ENCODE assay signal across 24 cellular contexts in the genomic region with DNA sequence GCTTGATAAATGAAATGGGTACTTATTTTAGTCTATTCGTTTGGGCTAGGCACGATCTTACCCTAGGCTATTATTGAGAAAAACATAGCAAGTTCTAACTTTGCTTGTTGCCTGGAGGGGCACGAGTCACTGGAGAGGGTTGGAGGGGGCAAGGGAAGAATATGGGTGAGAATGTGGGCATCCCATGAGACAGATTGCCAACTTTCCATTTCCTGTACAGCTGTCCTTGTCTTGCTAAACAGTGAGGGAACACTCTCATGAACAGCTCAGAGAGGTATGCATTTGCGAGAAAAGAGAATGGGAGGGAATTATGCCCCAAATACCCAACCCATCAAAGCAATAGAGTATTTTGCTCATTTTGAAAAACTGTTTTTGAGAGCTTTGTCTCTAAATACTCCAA. TPM values are rescaled to one million over a fixed set of nuclear protein-coding genes. Genes with fewer than 3 reads are reported as not detected.
DNase-seq lines count a peak whose midpoint lies in the region; ATAC-seq and TF ChIP-seq lines count a peak whose summit lies in the region.
"Had no signal": no experiment of that assay in that cellular context is flagged by ENCODE, and none has a peak within 500 bp of the region (broad histone marks: within the 10 kb centered on the region; RNA-seq: fewer than 3 reads in every experiment).

No MANE protein-coding gene starts in this region.

- CTCF ChIA-PET in activated CD8-positive, alpha-beta memory T cell treated with anti-CD3 and anti-CD28 coated beads, Interleukin-2, amount 10 ng/mL, durations not matched to agents 7 days and 5 days (lab: Charles Lee) = interaction anchor here (1.4 to 1.7 kb wide), 2 partner anchors 37 to 43 kb away, joined by 3 read pairs; no protein-coding TSS in a partner anchor
- CTCF ChIA-PET in T-cell (lab: Charles Lee) = interaction anchor here in 1 of 2 donors (0.5 to 0.6 kb wide), 2 partner anchors 284 to 500 kb away, joined by 3 to 4 read pairs; no protein-coding TSS in a partner anchor

- no peaks in the 10 kb centered on the region for H3K4me1 Mint-ChIP-seq in activated CD8-positive, alpha-beta memory T cell treated with anti-CD3 and anti-CD28 coated beads, Interleukin-2, amount 10 ng/mL, durations not matched to agents 7 days and 5 days
- no peaks in the 10 kb centered on the region for H3K4me1 Mint-ChIP-seq in activated naive CD8-positive, alpha-beta T cell treated with anti-CD3 and anti-CD28 coated beads, Interleukin-2, amount 50 U/mL, for 24 hours
- H3K4me1 Mint-ChIP-seq in T-cell = no peaks in the 10 kb centered on the region
- H3K4me1 Mint-ChIP-seq: B cell had no signal

- ATAC-seq in activated CD8-positive, alpha-beta memory T cell treated with anti-CD3 and anti-CD28 coated beads, Interleukin-2, amount 10 ng/mL, durations not matched to agents 7 days and 5 days = no peak
- no peak for ATAC-seq in activated naive CD8-positive, alpha-beta T cell treated with anti-CD3 and anti-CD28 coated beads, Interleukin-2, amount 50 U/mL, for 24 hours
- ATAC-seq in HG03097 (IDR thresholded peaks at IDR 0.05; ENCODE audit: low FRiP score, unreplicated experiment) (no peak), T-cell (replicated peaks in 1 of 4) (no peak), left cardiac atrium (no peak)
- ATAC-seq: GM12878, K562 had no signal

- intact Hi-C loops in left cardiac atrium (cut with DNase I) = no loop called here

- no peak overlapping the region for H3K4me3 ChIP-seq in foreskin fibroblast (ENCODE audit: low read depth in 1 of 2, low read length in 2 of 2)
- H3K4me3 ChIP-seq: GM12878, K562 had no signal

- POLR2A ChIA-PET in T-cell (lab: Charles Lee) = no interaction called here

- H3K36me3 Mint-ChIP-seq in activated CD8-positive, alpha-beta memory T cell treated with anti-CD3 and anti-CD28 coated beads, Interleukin-2, amount 10 ng/mL, durations not matched to agents 7 days and 5 days = no peaks in the 10 kb centered on the region
- H3K36me3 Mint-ChIP-seq in activated naive CD8-positive, alpha-beta T cell treated with anti-CD3 and anti-CD28 coated beads, Interleukin-2, amount 50 U/mL, for 24 hours (ENCODE audit: low read depth) = no peaks in the 10 kb centered on the region
- H3K36me3 Mint-ChIP-seq in T-cell = no peaks in the 10 kb centered on the region

- no peak for TF ChIP-seq CTCF in foreskin fibroblast (IDR thresholded peaks at IDR 0.05; ENCODE audit: low read depth, low read length)

- H3K27me3 Mint-ChIP-seq in activated CD8-positive, alpha-beta memory T cell treated with anti-CD3 and anti-CD28 coated beads, Interleukin-2, amount 10 ng/mL, durations not matched to agents 7 days and 5 days = peaks cover 7% of the 10 kb centered on the region
- no peaks in the 10 kb centered on the region for H3K27me3 Mint-ChIP-seq in activated naive CD8-positive, alpha-beta T cell treated with anti-CD3 and anti-CD28 coated beads, Interleukin-2, amount 50 U/mL, for 24 hours
- H3K27me3 Mint-ChIP-seq in T-cell = no peaks in the 10 kb centered on the region

- no peak overlapping the region for H3K27ac Mint-ChIP-seq in activated CD8-positive, alpha-beta memory T cell treated with anti-CD3 and anti-CD28 coated beads, Interleukin-2, amount 10 ng/mL, durations not matched to agents 7 days and 5 days
- H3K27ac Mint-ChIP-seq in activated naive CD8-positive, alpha-beta T cell treated with anti-CD3 and anti-CD28 coated beads, Interleukin-2, amount 50 U/mL, for 24 hours = no peak overlapping the region
- H3K27ac Mint-ChIP-seq in T-cell = no peak overlapping the region
- H3K27ac Mint-ChIP-seq: B cell had no signal

- H3K4me3 Mint-ChIP-seq in activated CD8-positive, alpha-beta memory T cell treated with anti-CD3 and anti-CD28 coated beads, Interleukin-2, amount 10 ng/mL, durations not matched to agents 7 days and 5 days = no peak overlapping the region
- no peak overlapping the region for H3K4me3 Mint-ChIP-seq in activated naive CD8-positive, alpha-beta T cell treated with anti-CD3 and anti-CD28 coated beads, Interleukin-2, amount 50 U/mL, for 24 hours
- no peak overlapping the region for H3K4me3 Mint-ChIP-seq in T-cell
- H3K4me3 Mint-ChIP-seq: B cell had no signal

- no peaks in the 10 kb centered on the region for H3K9me3 Mint-ChIP-seq in activated CD8-positive, alpha-beta memory T cell treated with anti-CD3 and anti-CD28 coated beads, Interleukin-2, amount 10 ng/mL, durations not matched to agents 7 days and 5 days (ENCODE audit: low read depth)
- no peaks in the 10 kb centered on the region for H3K9me3 Mint-ChIP-seq in activated naive CD8-positive, alpha-beta T cell treated with anti-CD3 and anti-CD28 coated beads, Interleukin-2, amount 50 U/mL, for 24 hours
- H3K9me3 Mint-ChIP-seq in T-cell = no peaks in the 10 kb centered on the region

- peak; percentile 14 for DNase-seq in activated CD8-positive, alpha-beta memory T cell treated with anti-CD3 and anti-CD28 coated beads, Interleukin-2, amount 10 ng/mL, durations not matched to agents 7 days and 5 days
- DNase-seq in activated CD8-positive, alpha-beta memory T cell treated with anti-CD3 and anti-CD28 coated beads, Interleukin-2, amount 50 U/mL, for 48 hours = no peak
- peak; percentile 38 for DNase-seq in NCI-H1694 treated with DMSO at 0.1 percent for 48 hours (lab: John Stamatoyannopoulos, UW)
- DNase-seq in foreskin fibroblast = peak; percentile 9 to 14
- DNase-seq in activated naive CD8-positive, alpha-beta T cell treated with anti-CD3 and anti-CD28 coated beads, Interleukin-2, amount 50 U/mL, for 24 hours = no peak
- no peak for DNase-seq in T-cell
- DNase-seq in left cardiac atrium = no peak
- DNase-seq: Calu3, DND-41, GDM1, H7, Kasumi-1, MV-4-11, NCI-H2081, NCI-H2171, NCI-H226, NCI-H510A treated with DMSO at 0.1 percent for 48 hours, NCI-H748 treated with DMSO at 0.1 percent for 48 hours, SK-N-SH, SW 1271 had no signal

RNA-seq across cellular contexts. Expression of a gene that starts 9.2 kb away (rescaled TPM):
- total RNA-seq in activated CD8-positive, alpha-beta memory T cell treated with anti-CD3 and anti-CD28 coated beads, Interleukin-2, amount 10 ng/mL, durations not matched to agents 7 days and 5 days = under 1 TPM; 0.30 to 0.58 TPM
- 10 to 100 TPM; 10.5 to 18.5 (median 14.5) TPM for total RNA-seq in T-cell
- total RNA-seq in left cardiac atrium = 1 to 10 TPM; 1.9 to 2.9 TPM

Comparison
In these comparisons a context has a peak if more than half of its experiments do, and no peak if none do; other contexts are left out.
1. DNase-seq: peak in activated CD8-positive, alpha-beta memory T cell treated with anti-CD3 and anti-CD28 coated beads, Interleukin-2, amount 10 ng/mL, durations not matched to agents 7 days and 5 days (single experiment), NCI-H1694 treated with DMSO at 0.1 percent for 48 hours (single experiment) and foreskin fibroblast (2 of 2); none in activated CD8-positive, alpha-beta memory T cell treated with anti-CD3 and anti-CD28 coated beads, Interleukin-2, amount 50 U/mL, for 48 hours (single experiment), activated naive CD8-positive, alpha-beta T cell treated with anti-CD3 and anti-CD28 coated beads, Interleukin-2, amount 50 U/mL, for 24 hours (single experiment), T-cell (0 of 34) and left cardiac atrium (single experiment).